ENCODE assay signal across 1 cellular context in the genomic region with DNA sequence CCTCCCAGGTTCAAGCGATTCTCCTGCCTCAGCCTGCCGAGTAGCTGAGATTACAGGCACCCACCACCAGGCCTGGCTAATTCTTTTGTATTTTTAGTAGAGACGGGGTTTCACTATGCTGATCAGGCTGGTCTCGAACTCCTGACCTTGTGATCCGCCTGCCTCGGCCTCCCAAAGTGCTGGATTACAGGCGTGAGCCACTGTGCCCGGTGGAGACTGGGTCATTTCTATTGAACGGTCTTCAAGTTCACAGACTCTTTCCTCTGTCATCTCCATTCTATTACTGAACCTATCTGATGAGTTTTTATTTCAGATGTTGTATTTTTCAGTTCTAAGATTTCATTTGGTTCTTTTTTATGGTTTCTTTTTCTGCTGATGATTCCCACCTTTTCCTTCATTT.
TF ChIP-seq lines count a peak whose summit lies in the region.

No MANE protein-coding gene starts in this region.

TF ChIP-seq in HepG2, 621 proteins besides CTCF, POLR2A, EP300 and RAD21:
- peak; percentile 99 for TF ChIP-seq ZNF160 (CRISPR knock-in tag; IDR thresholded peaks at IDR 0.05)
